9 cellular contexts compared by ENCODE assay signal in genomic region chr5:168314735-168315411, GRCh38. TPM values are rescaled to one million over a fixed set of nuclear protein-coding genes. Genes with fewer than 3 reads are reported as not detected.
DNase-seq lines count a peak whose midpoint lies in the region; FAIRE-seq and TF ChIP-seq lines count a peak whose summit lies in the region.
"Had no signal": no experiment of that assay in that cellular context is flagged by ENCODE, and none has a peak within 500 bp of the region (broad histone marks: within the 10 kb centered on the region; RNA-seq: fewer than 3 reads in every experiment).

No MANE protein-coding gene starts in this region.

- DNase-seq in HPDE6-E6E7 (ENCODE audit: extremely low spot score), result peak; percentile 84
- peak; percentile 89 for DNase-seq in astrocyte of the cerebellum (ENCODE audit: low read depth)
- DNase-seq in kidney, result peak; percentile 88
- peak; percentile 86 to 90 for DNase-seq in thyroid gland
- no peak for DNase-seq in NCI-H1694 treated with DMSO at 0.1 percent for 48 hours (lab: John Stamatoyannopoulos, UW)
- no peak for DNase-seq in SIG-M5 treated with dmso at 0.1 percent for 504 hours (lab: John Stamatoyannopoulos, UW; ENCODE audit: unreplicated experiment)
- DNase-seq in GM19240 (ENCODE audit: insufficient read length, low spot score), result no peak
- no peak for DNase-seq in NCI-H748 (lab: John Stamatoyannopoulos, UW; ENCODE audit: unreplicated experiment)
- DNase-seq: SHP77 treated with DMSO at 0.1 percent for 48 hours had no signal

- no peak overlapping the region for H3K4me3 ChIP-seq in astrocyte of the cerebellum (ENCODE audit: low read depth, low read length)
- H3K4me3 ChIP-seq in kidney (ENCODE audit: low read length in 2 of 2), result no peak overlapping the region
- no peak overlapping the region for H3K4me3 ChIP-seq in thyroid gland (replicated peaks in 1 of 3)

- TF ChIP-seq POLR2A in thyroid gland (IDR thresholded peaks at IDR 0.05), result no peak

- H3K4me1 ChIP-seq in kidney (ENCODE audit: control insufficient read depth in 1 of 2, insufficient read depth in 1 of 2, low read depth in 1 of 2, low read length in 2 of 2), result peaks cover 42 to 50% of the 10 kb centered on the region in 2 donors
- H3K4me1 ChIP-seq in thyroid gland, result peaks cover 50 to 63% of the 10 kb centered on the region in 2 donors

- H3K9me3 ChIP-seq in kidney (ENCODE audit: control insufficient read depth in 1 of 2, low read length in 2 of 2) (no peaks in the 10 kb centered on the region), thyroid gland (no peaks in the 10 kb centered on the region)

- H3K36me3 ChIP-seq in kidney (ENCODE audit: control insufficient read depth in 1 of 2, insufficient read depth in 2 of 2, low read length in 2 of 2), result no peaks in the 10 kb centered on the region
- no peaks in the 10 kb centered on the region for H3K36me3 ChIP-seq in thyroid gland

- peak overlapping the region; percentile 80 to 96 for H3K27ac ChIP-seq in kidney (ENCODE audit: low read depth in 2 of 2, low read length in 2 of 2)
- H3K27ac ChIP-seq in thyroid gland, result peak overlapping the region; percentile 78 to 87 (median 79)

- peak overlapping the region in 1 of 2 donors; percentile 60 for H3K9ac ChIP-seq in kidney (ENCODE audit: low read length in 2 of 2)

- no peaks in the 10 kb centered on the region for H3K27me3 ChIP-seq in thyroid gland

- no peak for FAIRE-seq in kidney (lab: Jason Lieb, UNC)

- intact Hi-C loops in kidney (cut with DNase I), result no loop called here
- intact Hi-C loops in thyroid gland (cut with DNase I), result no loop called here

- TF ChIP-seq CTCF in astrocyte of the cerebellum (IDR thresholded peaks at IDR 0.05; ENCODE audit: low read depth, low read length, missing control alignments) (no peak), kidney (IDR thresholded peaks at IDR 0.05; ENCODE audit: borderline replicate concordance, extremely low read depth, insufficient read depth) (no peak), thyroid gland (IDR thresholded peaks at IDR 0.05) (peak in 3 of 6 experiments; percentile 5 to 12 (median 8))

- 30 to 36% methylated on average over 12 of the region's 12 CpGs for WGBS in thyroid gland, 2 donors

- in situ Hi-C loops in astrocyte of the cerebellum (cut with HindIII; ENCODE audit: low sequenced_read_pairs), result no loop called here

RNA-seq across cellular contexts. Expression of gene WWC1, which starts 23.4 kb away (rescaled TPM):
- total RNA-seq in kidney, result 174 TPM
- 74.4 TPM for polyA plus RNA-seq in kidney (ENCODE audit: insufficient read depth, low read depth, low replicate concordance)
- total RNA-seq in thyroid gland, result 10 to 100 TPM; 38.7 to 80.1 (median 54.0) TPM

Comparison
In these comparisons a context has a peak if more than half of its experiments do, and no peak if none do; other contexts are left out.
1. DNase-seq: peak in HPDE6-E6E7 (single experiment), astrocyte of the cerebellum (single experiment), kidney (single experiment) and thyroid gland (2 of 2); none in NCI-H1694 treated with DMSO at 0.1 percent for 48 hours (single experiment), SIG-M5 treated with dmso at 0.1 percent for 504 hours (single experiment), GM19240 (single experiment) and NCI-H748 (single experiment).